Comparison of ENCODE assay signal across 1 cellular context in genomic region chr5:72760259-72760658, GRCh38.
TF ChIP-seq lines count a peak whose summit lies in the region.

No MANE protein-coding gene starts in this region.

TF ChIP-seq in WTC11, 78 proteins besides CTCF, POLR2A, EP300 and RAD21 (continued from another document):
- no peak for TF ChIP-seq E2F4 (CRISPR knock-in tag; IDR thresholded peaks at IDR 0.05; ENCODE audit: borderline replicate concordance, low read depth)
TF ChIP-seq in WTC11: peak in this region for 0.
